Comparison of ENCODE assay signal across 9 cellular contexts in the genomic region with DNA sequence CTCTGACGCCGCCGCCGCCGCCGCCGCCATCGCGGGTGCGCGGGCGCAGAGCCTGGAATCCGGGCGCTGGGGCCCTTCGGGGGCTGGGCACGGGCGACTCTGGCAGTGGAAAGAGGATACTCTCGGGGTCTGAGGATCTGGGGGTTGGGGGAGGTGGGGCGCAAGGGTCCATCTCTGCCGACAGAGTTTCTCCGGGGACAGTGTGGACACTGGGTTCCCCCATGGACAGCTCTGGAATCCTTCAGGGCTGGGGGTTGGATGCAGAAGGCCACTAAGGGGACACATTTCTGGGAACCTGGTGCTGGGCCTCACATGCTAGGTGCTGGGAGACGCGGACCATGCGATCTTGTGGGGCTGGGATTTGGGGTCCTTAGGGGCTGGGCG. TPM values are rescaled to one million over a fixed set of nuclear protein-coding genes. Genes with fewer than 3 reads are reported as not detected.
DNase-seq lines count a peak whose midpoint lies in the region; ATAC-seq and TF ChIP-seq lines count a peak whose summit lies in the region.
"Had no signal": no experiment of that assay in that cellular context is flagged by ENCODE, and none has a peak within 500 bp of the region (broad histone marks: within the 10 kb centered on the region; RNA-seq: fewer than 3 reads in every experiment).

No MANE protein-coding gene starts in this region.

- no peak for TF ChIP-seq EP300 in upper lobe of left lung (IDR thresholded peaks at IDR 0.05)

- H3K4me3 ChIP-seq in upper lobe of left lung, result peak overlapping the region in 3 of 4 donors; percentile 38 to 49 (median 38)

- no peak for DNase-seq in activated naive CD4-positive, alpha-beta T cell treated with anti-CD3 and anti-CD28 coated beads, Interleukin-2, amount 10 ng/mL, durations not matched to agents 7 days and 5 days
- DNase-seq in activated naive CD4-positive, alpha-beta T cell treated with anti-CD3 and anti-CD28 coated beads, Interleukin-2, amount 50 U/mL, for 16 hours, result no peak
- DNase-seq in immature natural killer cell, result no peak
- no peak for DNase-seq in upper lobe of left lung
- no peak for DNase-seq in HT-29 (ENCODE audit: low spot score)
- DNase-seq in ACHN, result no peak
- no peak for DNase-seq in NCI-H526 treated with DMSO at 0.1 percent for 48 hours (lab: John Stamatoyannopoulos, UW)
- DNase-seq: foreskin melanocyte had no signal

- peaks cover 66% of the 10 kb centered on the region for H3K27me3 Mint-ChIP-seq in activated naive CD4-positive, alpha-beta T cell treated with anti-CD3 and anti-CD28 coated beads, Interleukin-2, amount 10 ng/mL, durations not matched to agents 7 days and 5 days
- H3K27me3 Mint-ChIP-seq in activated T-helper 17 cell treated with anti-CD3 and anti-CD28 coated beads, Interleukin-2, amount 50 U/mL, for 72 hours, result peaks cover 3% of the 10 kb centered on the region
- H3K27me3 Mint-ChIP-seq in immature natural killer cell (ENCODE audit: low read depth in 3 of 3), result peaks cover 36 to 40% (median 39%) of the 10 kb centered on the region in 3 donors

- H3K9me3 Mint-ChIP-seq in activated naive CD4-positive, alpha-beta T cell treated with anti-CD3 and anti-CD28 coated beads, Interleukin-2, amount 10 ng/mL, durations not matched to agents 7 days and 5 days, result no peaks in the 10 kb centered on the region
- no peaks in the 10 kb centered on the region for H3K9me3 Mint-ChIP-seq in activated T-helper 17 cell treated with anti-CD3 and anti-CD28 coated beads, Interleukin-2, amount 50 U/mL, for 72 hours
- H3K9me3 Mint-ChIP-seq in immature natural killer cell, result peaks cover 0 to 2% (median 0%) of the 10 kb centered on the region in 6 donors

- peaks cover 37% of the 10 kb centered on the region for H3K4me1 Mint-ChIP-seq in activated naive CD4-positive, alpha-beta T cell treated with anti-CD3 and anti-CD28 coated beads, Interleukin-2, amount 10 ng/mL, durations not matched to agents 7 days and 5 days
- peaks cover 12% of the 10 kb centered on the region for H3K4me1 Mint-ChIP-seq in activated T-helper 17 cell treated with anti-CD3 and anti-CD28 coated beads, Interleukin-2, amount 50 U/mL, for 72 hours
- H3K4me1 Mint-ChIP-seq in immature natural killer cell, result peaks cover 29 to 30% of the 10 kb centered on the region in 2 donors

- peaks cover 9 to 21% (median 17%) of the 10 kb centered on the region in 4 donors for H3K36me3 ChIP-seq in upper lobe of left lung

- no peak for ATAC-seq in activated T-helper 17 cell treated with anti-CD3 and anti-CD28 coated beads, Interleukin-2, amount 50 U/mL, for 72 hours (replicated peaks)
- ATAC-seq in upper lobe of left lung (ENCODE audit: low FRiP score in 2 of 2), result no peak

- TF ChIP-seq CTCF in upper lobe of left lung (IDR thresholded peaks at IDR 0.05), result no peak

- peaks cover 0 to 39% (median 27%) of the 10 kb centered on the region in 4 donors for H3K27me3 ChIP-seq in upper lobe of left lung

- peak overlapping the region; percentile 70 for H3K4me3 Mint-ChIP-seq in activated naive CD4-positive, alpha-beta T cell treated with anti-CD3 and anti-CD28 coated beads, Interleukin-2, amount 10 ng/mL, durations not matched to agents 7 days and 5 days
- H3K4me3 Mint-ChIP-seq in activated T-helper 17 cell treated with anti-CD3 and anti-CD28 coated beads, Interleukin-2, amount 50 U/mL, for 72 hours, result peak overlapping the region; percentile 73
- peak overlapping the region; percentile 69 to 91 (median 80) for H3K4me3 Mint-ChIP-seq in immature natural killer cell

- H3K36me3 Mint-ChIP-seq in activated naive CD4-positive, alpha-beta T cell treated with anti-CD3 and anti-CD28 coated beads, Interleukin-2, amount 10 ng/mL, durations not matched to agents 7 days and 5 days, result peaks cover 14% of the 10 kb centered on the region
- H3K36me3 Mint-ChIP-seq in activated T-helper 17 cell treated with anti-CD3 and anti-CD28 coated beads, Interleukin-2, amount 50 U/mL, for 72 hours (ENCODE audit: low read depth), result peaks cover 12% of the 10 kb centered on the region
- H3K36me3 Mint-ChIP-seq in immature natural killer cell, result peaks cover 0 to 6% (median 5%) of the 10 kb centered on the region in 3 donors

- H3K27ac ChIP-seq in upper lobe of left lung, result peak overlapping the region in 1 of 4 donors; percentile 11

- in situ Hi-C loops in ACHN (cut with HindIII; ENCODE audit: low pct_ligation_motif_present, low pct_unique_long_range_greater_than_20kb, low sequenced_read_pairs), result no loop called here

- CTCF ChIA-PET in activated naive CD4-positive, alpha-beta T cell treated with anti-CD3 and anti-CD28 coated beads, Interleukin-2, amount 10 ng/mL, durations not matched to agents 7 days and 5 days (lab: Charles Lee), result interaction anchor here (0.8 kb wide), 1 partner anchor 12 kb away, joined by 4 read pairs; no protein-coding TSS in a partner anchor

- no peak for TF ChIP-seq POLR2A in upper lobe of left lung (IDR thresholded peaks at IDR 0.05)

- peaks cover 39 to 62% (median 44%) of the 10 kb centered on the region in 4 donors for H3K4me1 ChIP-seq in upper lobe of left lung

- H3K27ac Mint-ChIP-seq in activated naive CD4-positive, alpha-beta T cell treated with anti-CD3 and anti-CD28 coated beads, Interleukin-2, amount 10 ng/mL, durations not matched to agents 7 days and 5 days, result no peak overlapping the region
- H3K27ac Mint-ChIP-seq in activated T-helper 17 cell treated with anti-CD3 and anti-CD28 coated beads, Interleukin-2, amount 50 U/mL, for 72 hours, result no peak overlapping the region
- peak overlapping the region in 5 of 6 donors; percentile 66 to 86 (median 78) for H3K27ac Mint-ChIP-seq in immature natural killer cell

- H3K9me3 ChIP-seq in upper lobe of left lung, result no peaks in the 10 kb centered on the region

- 1 to 8% methylated on average over 15 to 19 of the region's 25 CpGs for WGBS in upper lobe of left lung, 2 donors

RNA-seq across cellular contexts. Expression of a gene that starts 2.3 kb away (rescaled TPM):
- total RNA-seq in activated T-helper 17 cell treated with anti-CD3 and anti-CD28 coated beads, Interleukin-2, amount 50 U/mL, for 72 hours, result 1 to 10 TPM; 3.7 to 7.6 TPM
- polyA plus RNA-seq in immature natural killer cell, result under 1 TPM in 1 of 3 donors, not detected in 2; 0.86 TPM
- 1 to 10 TPM in 1 of 6 donors, under 1 TPM in 1, not detected in 4; 0.37 to 1.1 TPM for total RNA-seq in upper lobe of left lung
- total RNA-seq in HT-29 (2014; rRNA removed; shearing (Covaris generic)), result not detected in 2 replicates

RNA-seq across cellular contexts. Expression of a gene that starts 3.2 kb away (rescaled TPM):
- total RNA-seq in activated T-helper 17 cell treated with anti-CD3 and anti-CD28 coated beads, Interleukin-2, amount 50 U/mL, for 72 hours, result 10 to 100 TPM; 16.4 to 20.9 TPM
- 10 to 100 TPM; 15.6 to 31.1 (median 17.0) TPM for polyA plus RNA-seq in immature natural killer cell
- total RNA-seq in upper lobe of left lung, result 10 to 100 TPM in 5 of 6 donors, 1 to 10 TPM in 1; 5.2 to 28.0 (median 19.2) TPM
- total RNA-seq in HT-29 (2014; rRNA removed; shearing (Covaris generic)), result 17.1 and 18.0 TPM in 2 replicates

RNA-seq across cellular contexts. Expression of a gene that starts 9.0 kb away (rescaled TPM):
- total RNA-seq in activated T-helper 17 cell treated with anti-CD3 and anti-CD28 coated beads, Interleukin-2, amount 50 U/mL, for 72 hours, result under 1 TPM in 1 of 2 donors, not detected in 1; 0.19 TPM
- polyA plus RNA-seq in immature natural killer cell, result not detected
- 10 to 100 TPM in 3 of 6 donors, 1 to 10 TPM in 3; 1.2 to 28.3 (median 13.4) TPM for total RNA-seq in upper lobe of left lung
- total RNA-seq in HT-29 (2014; rRNA removed; shearing (Covaris generic)), result 8.6 and 11.8 TPM in 2 replicates

RNA-seq across cellular contexts. Expression of a gene that starts 13.2 kb away (rescaled TPM):
- total RNA-seq in activated T-helper 17 cell treated with anti-CD3 and anti-CD28 coated beads, Interleukin-2, amount 50 U/mL, for 72 hours, result 10 to 100 TPM; 39.0 to 46.3 TPM
- 1 to 10 TPM; 2.0 to 4.4 (median 2.7) TPM for polyA plus RNA-seq in immature natural killer cell
- total RNA-seq in upper lobe of left lung, result 10 to 100 TPM; 21.1 to 61.8 (median 33.0) TPM
- 28.8 and 30.8 TPM in 2 replicates for total RNA-seq in HT-29 (2014; rRNA removed; shearing (Covaris generic))

RNA-seq across cellular contexts. Expression of a gene that starts 26.6 kb away (rescaled TPM):
- total RNA-seq in activated T-helper 17 cell treated with anti-CD3 and anti-CD28 coated beads, Interleukin-2, amount 50 U/mL, for 72 hours, result 10 to 100 TPM; 49.8 to 81.5 TPM
- 10 to 100 TPM; 12.7 to 22.1 (median 14.7) TPM for polyA plus RNA-seq in immature natural killer cell
- total RNA-seq in upper lobe of left lung, result 10 to 100 TPM; 39.8 to 83.2 (median 52.7) TPM
- total RNA-seq in HT-29 (2014; rRNA removed; shearing (Covaris generic)), result 55.5 and 71.6 TPM in 2 replicates

Comparison
In these comparisons a context has a peak if more than half of its experiments do, and no peak if none do; other contexts are left out.
1. H3K27ac Mint-ChIP-seq: peak in immature natural killer cell (5 of 6); none in activated naive CD4-positive, alpha-beta T cell treated with anti-CD3 and anti-CD28 coated beads, Interleukin-2, amount 10 ng/mL, durations not matched to agents 7 days and 5 days (single experiment) and activated T-helper 17 cell treated with anti-CD3 and anti-CD28 coated beads, Interleukin-2, amount 50 U/mL, for 72 hours (single experiment).
2. Peak in every context shown above with its lines, with median percentiles within 50 percentile points of each other: H3K4me3 Mint-ChIP-seq.